Comparison of ENCODE assay signal across 8 cellular contexts in the genomic region with DNA sequence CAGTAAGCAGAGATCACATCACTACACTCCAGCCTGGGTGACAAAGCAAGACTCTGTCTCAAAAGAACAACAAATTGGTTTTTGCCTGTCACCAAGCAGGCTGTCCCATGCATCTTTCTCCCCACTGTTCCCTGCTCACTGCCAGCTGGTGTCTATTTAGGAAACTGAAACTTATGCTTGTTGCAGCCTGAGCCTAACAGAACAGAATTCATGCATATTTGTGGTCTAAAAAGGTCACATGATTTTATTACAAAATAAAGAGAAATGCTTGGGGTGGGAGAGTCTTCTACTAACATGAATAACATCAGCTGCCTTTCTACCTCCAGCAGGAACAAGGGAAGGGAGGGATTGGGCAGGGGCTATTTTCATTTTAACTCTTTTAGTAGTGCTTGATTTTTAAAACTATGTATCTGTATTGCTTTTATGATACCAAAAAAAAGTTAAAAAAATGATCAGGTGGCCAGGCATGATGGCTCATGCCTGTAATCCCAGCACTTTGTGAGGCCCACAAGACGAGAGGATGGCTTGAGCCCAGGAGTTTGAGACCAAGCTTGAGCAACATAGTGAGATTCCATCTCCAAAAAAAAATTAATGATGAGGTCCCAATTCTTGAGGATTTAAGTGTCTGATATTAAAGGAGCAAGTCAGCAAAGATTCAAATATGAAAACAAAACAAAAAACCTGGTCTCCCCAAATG.
DNase-seq lines count a peak whose midpoint lies in the region; ATAC-seq and TF ChIP-seq lines count a peak whose summit lies in the region.

No MANE protein-coding gene starts in this region.

- TF ChIP-seq CTCF in WI38 (IDR thresholded peaks at IDR 0.05; ENCODE audit: low read depth, low read length) (no peak), foreskin fibroblast (IDR thresholded peaks at IDR 0.05; ENCODE audit: low read depth, low read length) (no peak)

- H3K4me3 ChIP-seq in WI38 (ENCODE audit: low read depth, low read length) (peak overlapping the region; percentile 82), foreskin fibroblast (ENCODE audit: low read depth in 1 of 2, low read length in 2 of 2) (peak overlapping the region; percentile 78 to 89)

- no peaks in the 10 kb centered on the region for H3K27me3 Mint-ChIP-seq in stimulated activated naive CD8-positive, alpha-beta T cell treated with anti-CD3 and anti-CD28 coated beads, Interleukin-15, Interleukin-2, amounts not matched to agents 100 ng/mL and 50 ng/mL, for 24 hours

- no peak for ATAC-seq in stimulated activated naive CD8-positive, alpha-beta T cell treated with anti-CD3 and anti-CD28 coated beads, Interleukin-15, Interleukin-2, amounts not matched to agents 100 U/mL and 50 U/mL, for 24 hours

- no peaks in the 10 kb centered on the region for H3K9me3 Mint-ChIP-seq in stimulated activated naive CD8-positive, alpha-beta T cell treated with anti-CD3 and anti-CD28 coated beads, Interleukin-15, Interleukin-2, amounts not matched to agents 100 ng/mL and 50 ng/mL, for 24 hours

- H3K27ac Mint-ChIP-seq in stimulated activated naive CD8-positive, alpha-beta T cell treated with anti-CD3 and anti-CD28 coated beads, Interleukin-15, Interleukin-2, amounts not matched to agents 100 ng/mL and 50 ng/mL, for 24 hours = peak overlapping the region; percentile 92

- H3K4me3 Mint-ChIP-seq in stimulated activated naive CD8-positive, alpha-beta T cell treated with anti-CD3 and anti-CD28 coated beads, Interleukin-15, Interleukin-2, amounts not matched to agents 100 ng/mL and 50 ng/mL, for 24 hours = peak overlapping the region; percentile 91

- DNase-seq in stimulated activated naive CD8-positive, alpha-beta T cell treated with anti-CD3 and anti-CD28 coated beads, Interleukin-15, Interleukin-2, amounts not matched to agents 100 U/mL and 50 U/mL, for 24 hours = no peak
- peak; percentile 57 to 83 for DNase-seq in foreskin fibroblast
- DNase-seq in pons (ENCODE audit: low spot score) = peak; percentile 95
- no peak for DNase-seq in retina
- no peak for DNase-seq in GM19238 (ENCODE audit: insufficient read length, low spot score)
- no peak for DNase-seq in activated gamma-delta T cell treated with Interleukin-2 at 50 U/mL for 16 hours

- H3K4me1 Mint-ChIP-seq in stimulated activated naive CD8-positive, alpha-beta T cell treated with anti-CD3 and anti-CD28 coated beads, Interleukin-15, Interleukin-2, amounts not matched to agents 100 ng/mL and 50 ng/mL, for 24 hours (ENCODE audit: low read depth) = peaks cover 31% of the 10 kb centered on the region

- H3K36me3 Mint-ChIP-seq in stimulated activated naive CD8-positive, alpha-beta T cell treated with anti-CD3 and anti-CD28 coated beads, Interleukin-15, Interleukin-2, amounts not matched to agents 100 ng/mL and 50 ng/mL, for 24 hours (ENCODE audit: low read depth) = peaks cover 21% of the 10 kb centered on the region

Comparison
In these comparisons a context has a peak if more than half of its experiments do, and no peak if none do; other contexts are left out.
1. DNase-seq: peak in foreskin fibroblast (2 of 2) and pons (single experiment); none in stimulated activated naive CD8-positive, alpha-beta T cell treated with anti-CD3 and anti-CD28 coated beads, Interleukin-15, Interleukin-2, amounts not matched to agents 100 U/mL and 50 U/mL, for 24 hours (single experiment), retina (single experiment), GM19238 (single experiment) and activated gamma-delta T cell treated with Interleukin-2 at 50 U/mL for 16 hours (single experiment).